In genomic region chr5:6765612-6766525, GRCh38 we compare ENCODE assay signal across 8 cellular contexts. TPM values are rescaled to one million over a fixed set of nuclear protein-coding genes. Genes with fewer than 3 reads are reported as not detected.
DNase-seq lines count a peak whose midpoint lies in the region; ATAC-seq and TF ChIP-seq lines count a peak whose summit lies in the region.

No MANE protein-coding gene starts in this region.

- TF ChIP-seq CTCF in GM12874 (IDR thresholded peaks at IDR 0.05; ENCODE audit: insufficient read depth, low read depth, low read length) (peak; percentile 87), heart right ventricle (IDR thresholded peaks at IDR 0.05) (peak; percentile 43 to 85 (median 78))

- peaks cover 0 to 6% (median 0%) of the 10 kb centered on the region in 11 donors for H3K9me3 ChIP-seq in heart right ventricle

- 41 to 43% methylated on average over 22 of the region's 22 CpGs for whole genome bisulfite sequencing in heart right ventricle, 2 donors

- peak overlapping the region in 2 of 10 donors; percentile 11 to 23 for H3K4me3 ChIP-seq in heart right ventricle

- intact Hi-C loops in heart right ventricle (cut with DNase I) = loop anchor here (5.0 to 10.0 kb wide), 8 partner anchors 71 to 1091 kb away; partner anchors contain the start of gene ADCY2 (in 2 of the 10)

- peak overlapping the region in 1 of 10 donors; percentile 58 for H3K27ac ChIP-seq in heart right ventricle

- no peaks in the 10 kb centered on the region for H3K27me3 ChIP-seq in heart right ventricle

- peaks cover 0 to 30% (median 15%) of the 10 kb centered on the region in 9 donors for H3K4me1 ChIP-seq in heart right ventricle

- H3K36me3 ChIP-seq in heart right ventricle = no peaks in the 10 kb centered on the region

- ATAC-seq in HG02571 (IDR thresholded peaks at IDR 0.05; ENCODE audit: unreplicated experiment) (peak; percentile 75), SK-N-SH treated with all-trans-retinoic acid at 6 μM for 48 hours (peak; percentile 91), heart right ventricle (peak; percentile 67 to 89 (median 82))

- peak; percentile 75 for DNase-seq in MV-4-11 (lab: John Stamatoyannopoulos, UW)
- peak; percentile 18 for DNase-seq in activated naive CD8-positive, alpha-beta T cell treated with anti-CD3 and anti-CD28 coated beads, Interleukin-2, amount 50 U/mL, for 16 hours (ENCODE audit: low read depth, low spot score)
- DNase-seq in heart right ventricle = peak; percentile 71 to 76
- DNase-seq in putamen (ENCODE audit: low spot score) = peak; percentile 42
- no peak for DNase-seq in cortex of kidney (lab: John Stamatoyannopoulos, UW)

TF ChIP-seq in SK-N-SH treated with all-trans-retinoic acid at 6 μM for 48 hours, 23 proteins besides CTCF, POLR2A, EP300 and RAD21:
- TF ChIP-seq PATZ1 (CRISPR knock-in tag; IDR thresholded peaks at IDR 0.05; ENCODE audit: borderline replicate concordance) (no peak), CSDC2 (CRISPR knock-in tag; IDR thresholded peaks at IDR 0.05) (no peak), ZNF70 (CRISPR knock-in tag; IDR thresholded peaks at IDR 0.05) (no peak), OSR1 (CRISPR knock-in tag; IDR thresholded peaks at IDR 0.05) (no peak), ZNF8 (CRISPR knock-in tag; IDR thresholded peaks at IDR 0.05) (no peak), ISL1 (CRISPR knock-in tag; IDR thresholded peaks at IDR 0.05) (no peak), ESRRG (CRISPR knock-in tag; IDR thresholded peaks at IDR 0.05) (no peak), RARB (CRISPR knock-in tag; IDR thresholded peaks at IDR 0.05) (no peak), BACH2 (CRISPR knock-in tag; IDR thresholded peaks at IDR 0.05; ENCODE audit: borderline replicate concordance) (no peak), ZC3H10 (CRISPR knock-in tag; IDR thresholded peaks at IDR 0.05) (no peak), CSRNP3 (CRISPR knock-in tag; IDR thresholded peaks at IDR 0.05) (no peak), GLIS3 (CRISPR knock-in tag; IDR thresholded peaks at IDR 0.05) (no peak), ZFP3 (CRISPR knock-in tag; IDR thresholded peaks at IDR 0.05) (no peak), ARNTL (CRISPR knock-in tag; IDR thresholded peaks at IDR 0.05; ENCODE audit: borderline replicate concordance, low read depth) (no peak), TCF4 (CRISPR knock-in tag; IDR thresholded peaks at IDR 0.05; ENCODE audit: borderline replicate concordance) (no peak), SNAI2 (CRISPR knock-in tag; IDR thresholded peaks at IDR 0.05) (no peak), POU6F1 (CRISPR knock-in tag; IDR thresholded peaks at IDR 0.05; ENCODE audit: borderline replicate concordance, low read depth) (no peak)

RNA-seq across cellular contexts. Expression of gene TENT4A, which starts 52.6 kb away (rescaled TPM):
- 10 to 100 TPM in 8 of 10 donors, 1 to 10 TPM in 2; 8.8 to 13.7 (median 11.7) TPM for total RNA-seq in heart right ventricle
- 1 to 10 TPM; 4.2 to 8.9 TPM for polyA plus RNA-seq in heart right ventricle
